In the genomic region with DNA sequence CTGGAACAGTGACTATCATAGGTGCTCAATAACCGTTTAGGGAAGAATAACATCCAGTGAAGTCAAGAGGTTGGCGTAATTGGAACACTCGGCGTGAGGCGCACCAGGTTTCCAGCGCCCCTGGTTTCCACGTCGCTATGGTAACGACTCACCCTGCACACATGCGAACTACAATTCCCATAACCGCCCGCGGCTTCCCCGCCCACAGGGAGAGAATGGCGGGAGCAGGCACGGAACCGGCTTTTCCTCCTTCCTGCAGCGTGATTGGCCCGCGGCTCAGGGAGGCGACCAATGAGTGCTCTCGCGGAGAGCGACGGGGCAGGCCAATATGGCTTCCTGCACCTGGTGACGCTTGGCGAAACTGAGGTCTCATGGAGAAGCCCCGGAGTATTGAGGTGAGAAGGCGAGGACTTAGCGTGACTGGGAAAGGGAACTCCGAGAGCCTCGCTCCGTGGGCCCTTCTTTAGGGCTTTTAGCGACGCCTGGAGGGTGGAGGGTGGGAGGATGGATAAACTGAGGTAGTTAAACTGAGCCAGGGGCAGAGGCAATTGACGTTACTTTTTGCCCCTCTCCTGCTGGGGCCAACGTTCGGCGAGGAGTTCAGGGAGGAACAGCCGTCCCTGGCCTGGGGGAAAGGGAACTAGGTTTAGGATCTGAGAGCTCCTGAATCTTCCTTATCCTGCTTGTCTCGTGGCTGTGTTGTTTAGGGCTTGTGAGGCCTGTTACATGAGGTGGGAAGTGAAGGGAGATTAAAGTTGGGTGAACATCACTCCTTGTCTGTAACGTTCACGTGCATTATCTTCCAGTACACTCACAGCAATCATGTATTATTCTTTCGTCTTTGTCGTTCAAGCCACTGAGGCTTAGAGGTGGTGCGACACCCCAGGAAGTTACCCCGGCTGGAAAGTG, we compare ENCODE assay signal across 1 cellular context.
TF ChIP-seq lines count a peak whose summit lies in the region.

TSS of gene L3MBTL2 (plus strand) at position 321 of the 909 bp plus-strand sequence. CDS start at position 372, 51 bp downstream.

TF ChIP-seq in HepG2, 621 proteins besides CTCF, POLR2A, EP300 and RAD21 (continued from another document and continues in another):
- peak; percentile 95 for TF ChIP-seq HMGXB3 (CRISPR knock-in tag; IDR thresholded peaks at IDR 0.05; ENCODE audit: borderline replicate concordance)
- peak; percentile 78 for TF ChIP-seq SALL1 (CRISPR knock-in tag; IDR thresholded peaks at IDR 0.05)
- TF ChIP-seq ZNF281 (CRISPR knock-in tag; IDR thresholded peaks at IDR 0.05; ENCODE audit: borderline replicate concordance): no peak
- TF ChIP-seq ZFP37 (CRISPR knock-in tag; IDR thresholded peaks at IDR 0.05; ENCODE audit: borderline replicate concordance): no peak
- no peak for TF ChIP-seq GLI4 (CRISPR knock-in tag; IDR thresholded peaks at IDR 0.05; ENCODE audit: borderline replicate concordance)
- no peak for TF ChIP-seq ZFP90 (CRISPR knock-in tag; IDR thresholded peaks at IDR 0.05; ENCODE audit: borderline replicate concordance)
- no peak for TF ChIP-seq HNRNPL (IDR thresholded peaks at IDR 0.05; ENCODE audit: low read depth, low read length)
- no peak for TF ChIP-seq ZNF234 (CRISPR knock-in tag; conservative IDR thresholded peaks at IDR 0.05)
- peak; percentile 94 for TF ChIP-seq ZNF501 (CRISPR knock-in tag; IDR thresholded peaks at IDR 0.05)
- TF ChIP-seq KLF9 (CRISPR knock-in tag; IDR thresholded peaks at IDR 0.05; ENCODE audit: low read depth): no peak; the same call in 1 of the 2 replicates
- no peak for TF ChIP-seq SSRP1 (CRISPR knock-in tag; IDR thresholded peaks at IDR 0.05)
- no peak for TF ChIP-seq NONO (IDR thresholded peaks at IDR 0.05)
- peak; percentile 71; the same call in 1 of the 2 replicates for TF ChIP-seq NONO (CRISPR knock-in tag; conservative IDR thresholded peaks at IDR 0.05)
- TF ChIP-seq NR2F2 (IDR thresholded peaks at IDR 0.05; ENCODE audit: borderline replicate concordance, low read depth): no peak
- TF ChIP-seq ATF5 (CRISPR knock-in tag; IDR thresholded peaks at IDR 0.05; ENCODE audit: low read depth): no peak
- peak; percentile 76; the same call in 1 of the 2 replicates for TF ChIP-seq KDM5B (CRISPR knock-in tag; IDR thresholded peaks at IDR 0.05; ENCODE audit: borderline replicate concordance)
- peak; percentile 88 for TF ChIP-seq PHF8 (CRISPR knock-in tag; IDR thresholded peaks at IDR 0.05)
- no peak for TF ChIP-seq NFIC (IDR thresholded peaks at IDR 0.05; ENCODE audit: low read length)
- no peak for TF ChIP-seq SOX5 (CRISPR knock-in tag; IDR thresholded peaks at IDR 0.05; ENCODE audit: borderline replicate concordance)
- TF ChIP-seq CAMTA2 (CRISPR knock-in tag; IDR thresholded peaks at IDR 0.05; ENCODE audit: borderline replicate concordance): no peak
- TF ChIP-seq, protein P1, sequence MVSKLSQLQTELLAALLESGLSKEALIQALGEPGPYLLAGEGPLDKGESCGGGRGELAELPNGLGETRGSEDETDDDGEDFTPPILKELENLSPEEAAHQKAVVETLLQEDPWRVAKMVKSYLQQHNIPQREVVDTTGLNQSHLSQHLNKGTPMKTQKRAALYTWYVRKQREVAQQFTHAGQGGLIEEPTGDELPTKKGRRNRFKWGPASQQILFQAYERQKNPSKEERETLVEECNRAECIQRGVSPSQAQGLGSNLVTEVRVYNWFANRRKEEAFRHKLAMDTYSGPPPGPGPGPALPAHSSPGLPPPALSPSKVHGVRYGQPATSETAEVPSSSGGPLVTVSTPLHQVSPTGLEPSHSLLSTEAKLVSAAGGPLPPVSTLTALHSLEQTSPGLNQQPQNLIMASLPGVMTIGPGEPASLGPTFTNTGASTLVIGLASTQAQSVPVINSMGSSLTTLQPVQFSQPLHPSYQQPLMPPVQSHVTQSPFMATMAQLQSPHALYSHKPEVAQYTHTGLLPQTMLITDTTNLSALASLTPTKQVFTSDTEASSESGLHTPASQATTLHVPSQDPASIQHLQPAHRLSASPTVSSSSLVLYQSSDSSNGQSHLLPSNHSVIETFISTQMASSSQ (IDR thresholded peaks at IDR 0.05; ENCODE audit: low read depth): no peak; the same call in 1 of the 2 replicates
- TF ChIP-seq, protein P1 (CRISPR knock-in tag; IDR thresholded peaks at IDR 0.05; ENCODE audit: borderline replicate concordance): no peak; the same call in 1 of the 2 replicates
- no peak for TF ChIP-seq ADNP (CRISPR knock-in tag; IDR thresholded peaks at IDR 0.05)
- 0 out of 4 replicates have a peak, but pooled peaks of 1 of the 2 experiments have one; percentile 35 for TF ChIP-seq KLF16 (CRISPR knock-in tag; IDR thresholded peaks at IDR 0.05)
- TF ChIP-seq ZSCAN9 (CRISPR knock-in tag; IDR thresholded peaks at IDR 0.05; ENCODE audit: borderline replicate concordance): no peak
- TF ChIP-seq LCORL (IDR thresholded peaks at IDR 0.05): no peak
- TF ChIP-seq LCORL (CRISPR knock-in tag; IDR thresholded peaks at IDR 0.05): peak; percentile 66; the same call in 1 of the 2 replicates
- TF ChIP-seq NFYB (CRISPR knock-in tag; IDR thresholded peaks at IDR 0.05): peak; percentile 94
- TF ChIP-seq ZBTB7B (CRISPR knock-in tag; IDR thresholded peaks at IDR 0.05): no peak
- TF ChIP-seq PRPF4 (IDR thresholded peaks at IDR 0.05; ENCODE audit: low read depth, low read length, poor library complexity, severe bottlenecking): no peak
- no peak for TF ChIP-seq JDP2 (CRISPR knock-in tag; IDR thresholded peaks at IDR 0.05; ENCODE audit: borderline replicate concordance)
- no peak; the same call in 1 of the 2 replicates for TF ChIP-seq ZNF782 (CRISPR knock-in tag; IDR thresholded peaks at IDR 0.05; ENCODE audit: borderline replicate concordance)
- peak; percentile 29; the same call in 1 of the 2 replicates for TF ChIP-seq FOXC1 (CRISPR knock-in tag; IDR thresholded peaks at IDR 0.05; ENCODE audit: borderline replicate concordance)
- no peak for TF ChIP-seq AHDC1 (CRISPR knock-in tag; IDR thresholded peaks at IDR 0.05; ENCODE audit: borderline replicate concordance)
- no peak for TF ChIP-seq MBD4 (IDR thresholded peaks at IDR 0.05; ENCODE audit: borderline replicate concordance, low read length)
- TF ChIP-seq ZNF460 (CRISPR knock-in tag; IDR thresholded peaks at IDR 0.05; ENCODE audit: borderline replicate concordance): no peak
- TF ChIP-seq KLF15 (CRISPR knock-in tag; IDR thresholded peaks at IDR 0.05; ENCODE audit: borderline replicate concordance): no peak
- TF ChIP-seq RBAK (CRISPR knock-in tag; IDR thresholded peaks at IDR 0.05): no peak
- TF ChIP-seq, protein P2, sequence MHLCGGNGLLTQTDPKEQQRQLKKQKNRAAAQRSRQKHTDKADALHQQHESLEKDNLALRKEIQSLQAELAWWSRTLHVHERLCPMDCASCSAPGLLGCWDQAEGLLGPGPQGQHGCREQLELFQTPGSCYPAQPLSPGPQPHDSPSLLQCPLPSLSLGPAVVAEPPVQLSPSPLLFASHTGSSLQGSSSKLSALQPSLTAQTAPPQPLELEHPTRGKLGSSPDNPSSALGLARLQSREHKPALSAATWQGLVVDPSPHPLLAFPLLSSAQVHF (CRISPR knock-in tag; IDR thresholded peaks at IDR 0.05): no peak
- 0 out of 2 replicates have a peak, but pooled peaks have one; percentile 60 for TF ChIP-seq MEF2D (CRISPR knock-in tag; IDR thresholded peaks at IDR 0.05)
- TF ChIP-seq ZNF484 (CRISPR knock-in tag; IDR thresholded peaks at IDR 0.05; ENCODE audit: borderline replicate concordance, low read depth): no peak
- TF ChIP-seq SATB2 (CRISPR knock-in tag; IDR thresholded peaks at IDR 0.05): no peak
- no peak for TF ChIP-seq ATAD3A (CRISPR knock-in tag; IDR thresholded peaks at IDR 0.05)
